Comparison of ENCODE assay signal across 23 cellular contexts in genomic region chr6:7309050-7309449, GRCh38. TPM values are rescaled to one million over a fixed set of nuclear protein-coding genes. Genes with fewer than 3 reads are reported as not detected.
DNase-seq lines count a peak whose midpoint lies in the region; ATAC-seq and TF ChIP-seq lines count a peak whose summit lies in the region.
"Had no signal": no experiment of that assay in that cellular context is flagged by ENCODE, and none has a peak within 500 bp of the region (broad histone marks: within the 10 kb centered on the region; RNA-seq: fewer than 3 reads in every experiment).

No MANE protein-coding gene starts in this region.

- H3K27ac ChIP-seq in DND-41 (ENCODE audit: low read length) (no peak overlapping the region), osteoblast (ENCODE audit: low read depth, low read length) (peak overlapping the region; percentile 39)
- H3K27ac ChIP-seq: KMS-11, stomach, tibial nerve had no signal

- no peaks in the 10 kb centered on the region for H3K27me3 ChIP-seq in DND-41 (ENCODE audit: insufficient read depth, low read length, poor library complexity)
- no peaks in the 10 kb centered on the region for H3K27me3 ChIP-seq in osteoblast (ENCODE audit: insufficient read depth, low read length)
- H3K27me3 ChIP-seq: stomach, tibial nerve had no signal

- no peak overlapping the region for H3K27ac Mint-ChIP-seq in activated CD8-positive, alpha-beta T cell treated with anti-CD3 and anti-CD28 coated beads for 36 hours
- no peak overlapping the region for H3K27ac Mint-ChIP-seq in activated CD8-positive, alpha-beta T cell treated with anti-CD3 and anti-CD28 coated beads, Interleukin-2, amount 10 ng/mL, durations not matched to agents 7 days and 5 days
- peak overlapping the region; percentile 91 for H3K27ac Mint-ChIP-seq in activated T-helper 17 cell treated with anti-CD3 and anti-CD28 coated beads, Interleukin-2, amount 50 U/mL, for 72 hours
- H3K27ac Mint-ChIP-seq: activated CD8-positive, alpha-beta memory T cell treated with anti-CD3 and anti-CD28 coated beads, Interleukin-2, amount 10 ng/mL, durations not matched to agents 7 days and 5 days had no signal

- CTCF ChIA-PET in activated CD8-positive, alpha-beta T cell treated with anti-CD3 and anti-CD28 coated beads for 36 hours (lab: Charles Lee): interaction anchor here (1.5 kb wide), 1 partner anchor 33 kb away, joined by 6 read pairs; no protein-coding TSS in a partner anchor
- CTCF ChIA-PET in activated CD8-positive, alpha-beta T cell treated with anti-CD3 and anti-CD28 coated beads, Interleukin-2, amount 10 ng/mL, durations not matched to agents 7 days and 5 days (lab: Charles Lee): no interaction called here

- TF ChIP-seq CTCF in activated CD8-positive, alpha-beta T cell treated with anti-CD3 and anti-CD28 coated beads for 36 hours (IDR thresholded peaks at IDR 0.05): no peak
- no peak for TF ChIP-seq CTCF in DND-41 (IDR thresholded peaks at IDR 0.05; ENCODE audit: borderline replicate concordance, extremely low read depth, low read length, poor library complexity, severe bottlenecking)
- no peak for TF ChIP-seq CTCF in osteoblast (IDR thresholded peaks at IDR 0.05; ENCODE audit: extremely low read depth, low read depth, low read length)

- H3K4me3 Mint-ChIP-seq in activated CD8-positive, alpha-beta T cell treated with anti-CD3 and anti-CD28 coated beads for 36 hours: peak overlapping the region; percentile 16
- H3K4me3 Mint-ChIP-seq in activated CD8-positive, alpha-beta T cell treated with anti-CD3 and anti-CD28 coated beads, Interleukin-2, amount 10 ng/mL, durations not matched to agents 7 days and 5 days: no peak overlapping the region
- peak overlapping the region; percentile 57 for H3K4me3 Mint-ChIP-seq in activated T-helper 17 cell treated with anti-CD3 and anti-CD28 coated beads, Interleukin-2, amount 50 U/mL, for 72 hours
- H3K4me3 Mint-ChIP-seq: activated CD8-positive, alpha-beta memory T cell treated with anti-CD3 and anti-CD28 coated beads, Interleukin-2, amount 10 ng/mL, durations not matched to agents 7 days and 5 days had no signal

- H3K79me2 ChIP-seq in DND-41 (ENCODE audit: insufficient read depth, low read length): peaks cover 90% of the 10 kb centered on the region
- peaks cover 87% of the 10 kb centered on the region for H3K79me2 ChIP-seq in osteoblast (ENCODE audit: insufficient read depth, low read length)

- peaks cover 62% of the 10 kb centered on the region for H3K36me3 Mint-ChIP-seq in activated CD8-positive, alpha-beta T cell treated with anti-CD3 and anti-CD28 coated beads for 36 hours (ENCODE audit: low read depth)
- H3K36me3 Mint-ChIP-seq in activated CD8-positive, alpha-beta T cell treated with anti-CD3 and anti-CD28 coated beads, Interleukin-2, amount 10 ng/mL, durations not matched to agents 7 days and 5 days (ENCODE audit: low read depth): peaks cover 65% of the 10 kb centered on the region
- H3K36me3 Mint-ChIP-seq in activated T-helper 17 cell treated with anti-CD3 and anti-CD28 coated beads, Interleukin-2, amount 50 U/mL, for 72 hours (ENCODE audit: low read depth): peaks cover 83% of the 10 kb centered on the region

- H3K36me3 ChIP-seq in DND-41 (ENCODE audit: insufficient read depth, low read length): peaks cover 62% of the 10 kb centered on the region
- peaks cover 53% of the 10 kb centered on the region for H3K36me3 ChIP-seq in osteoblast (ENCODE audit: insufficient read depth, low read length)

- POLR2A ChIA-PET in activated CD8-positive, alpha-beta T cell treated with anti-CD3 and anti-CD28 coated beads for 36 hours (lab: Charles Lee): interaction anchor here (0.7 to 1.4 kb wide), 2 partner anchors 9 to 81 kb away, joined by 3 to 4 read pairs; partner anchors contain the start of genes CAGE1 and RIOK1
- POLR2A ChIA-PET in activated CD8-positive, alpha-beta T cell treated with anti-CD3 and anti-CD28 coated beads, Interleukin-2, amount 10 ng/mL, durations not matched to agents 7 days and 5 days (lab: Charles Lee): no interaction called here

- peaks cover 7% of the 10 kb centered on the region for H3K9me3 Mint-ChIP-seq in activated CD8-positive, alpha-beta T cell treated with anti-CD3 and anti-CD28 coated beads for 36 hours
- no peaks in the 10 kb centered on the region for H3K9me3 Mint-ChIP-seq in activated CD8-positive, alpha-beta T cell treated with anti-CD3 and anti-CD28 coated beads, Interleukin-2, amount 10 ng/mL, durations not matched to agents 7 days and 5 days (ENCODE audit: insufficient read depth)
- no peaks in the 10 kb centered on the region for H3K9me3 Mint-ChIP-seq in activated T-helper 17 cell treated with anti-CD3 and anti-CD28 coated beads, Interleukin-2, amount 50 U/mL, for 72 hours

- H3K9me3 ChIP-seq in DND-41 (ENCODE audit: insufficient read depth, low read length, severe bottlenecking): no peaks in the 10 kb centered on the region
- H3K9me3 ChIP-seq in osteoblast (ENCODE audit: low read depth, low read length): no peaks in the 10 kb centered on the region
- H3K9me3 ChIP-seq: stomach, tibial nerve had no signal

- no peaks in the 10 kb centered on the region for H3K27me3 Mint-ChIP-seq in activated CD8-positive, alpha-beta T cell treated with anti-CD3 and anti-CD28 coated beads for 36 hours
- H3K27me3 Mint-ChIP-seq in activated CD8-positive, alpha-beta T cell treated with anti-CD3 and anti-CD28 coated beads, Interleukin-2, amount 10 ng/mL, durations not matched to agents 7 days and 5 days (ENCODE audit: low read depth): no peaks in the 10 kb centered on the region
- H3K27me3 Mint-ChIP-seq in activated T-helper 17 cell treated with anti-CD3 and anti-CD28 coated beads, Interleukin-2, amount 50 U/mL, for 72 hours: no peaks in the 10 kb centered on the region
- H3K27me3 Mint-ChIP-seq: activated CD8-positive, alpha-beta memory T cell treated with anti-CD3 and anti-CD28 coated beads, Interleukin-2, amount 10 ng/mL, durations not matched to agents 7 days and 5 days had no signal

- no peak for DNase-seq in activated CD8-positive, alpha-beta T cell treated with anti-CD3 and anti-CD28 coated beads for 36 hours
- no peak for DNase-seq in activated CD8-positive, alpha-beta T cell treated with anti-CD3 and anti-CD28 coated beads, Interleukin-2, amount 10 ng/mL, durations not matched to agents 7 days and 5 days
- no peak for DNase-seq in DND-41
- DNase-seq in osteoblast (ENCODE audit: insufficient read length, low spot score, missing footprints): no peak
- DNase-seq in AG08396 (ENCODE audit: low spot score): no peak
- DNase-seq in HUDEP-2 (lab: John Stamatoyannopoulos, UW; ENCODE audit: unreplicated experiment in 76 of 76): no peak
- DNase-seq in posterior cingulate gyrus: no peak
- DNase-seq: activated CD8-positive, alpha-beta memory T cell treated with anti-CD3 and anti-CD28 coated beads, Interleukin-2, amount 10 ng/mL, durations not matched to agents 7 days and 5 days; activated effector memory CD4-positive, alpha-beta T cell treated with anti-CD3 and anti-CD28 coated beads, Interleukin-2, amount 50 U/mL, for 16 hours; amniotic stem cell; cortex of kidney; DMS153; islet precursor cell; NCI-H1930; NCI-H345; NCI-H774; OCI-M1; stomach had no signal

- no peak overlapping the region for H3K9ac ChIP-seq in DND-41 (ENCODE audit: low read depth, low read length)
- H3K9ac ChIP-seq: KMS-11 had no signal

- intact Hi-C loops in activated CD8-positive, alpha-beta T cell treated with anti-CD3 and anti-CD28 coated beads for 36 hours (cut with micrococcal nuclease): no loop called here
- intact Hi-C loops in posterior cingulate gyrus (cut with DNase I): loop anchor here (10.0 kb wide), 1 partner anchor 286 kb away; the partner anchor contains the start of gene SNRNP48

- peaks cover 61% of the 10 kb centered on the region for H3K4me1 Mint-ChIP-seq in activated CD8-positive, alpha-beta T cell treated with anti-CD3 and anti-CD28 coated beads for 36 hours (ENCODE audit: low read depth)
- peaks cover 68% of the 10 kb centered on the region for H3K4me1 Mint-ChIP-seq in activated CD8-positive, alpha-beta T cell treated with anti-CD3 and anti-CD28 coated beads, Interleukin-2, amount 10 ng/mL, durations not matched to agents 7 days and 5 days (ENCODE audit: low read depth)
- H3K4me1 Mint-ChIP-seq in activated T-helper 17 cell treated with anti-CD3 and anti-CD28 coated beads, Interleukin-2, amount 50 U/mL, for 72 hours: peaks cover 34% of the 10 kb centered on the region

- H2AFZ ChIP-seq in DND-41 (ENCODE audit: low read depth, low read length): no peak overlapping the region
- H2AFZ ChIP-seq in osteoblast (ENCODE audit: low read length): no peak overlapping the region

- H4K20me1 ChIP-seq in DND-41 (ENCODE audit: insufficient read depth, low read length) (peaks cover 44% of the 10 kb centered on the region), osteoblast (ENCODE audit: insufficient read depth, low read length) (peaks cover 31% of the 10 kb centered on the region)

- no peak overlapping the region for H3K4me3 ChIP-seq in DND-41 (ENCODE audit: low read depth in 1 of 2, low read length in 2 of 2)
- no peak overlapping the region for H3K4me3 ChIP-seq in osteoblast (ENCODE audit: insufficient read depth, low read length)
- H3K4me3 ChIP-seq: stomach, tibial nerve had no signal

- ATAC-seq in activated CD8-positive, alpha-beta T cell treated with anti-CD3 and anti-CD28 coated beads for 36 hours: no peak
- ATAC-seq in activated CD8-positive, alpha-beta T cell treated with anti-CD3 and anti-CD28 coated beads, Interleukin-2, amount 10 ng/mL, durations not matched to agents 7 days and 5 days: no peak
- ATAC-seq in DND-41 (ENCODE audit: insufficient read depth, low read depth): no peak
- no peak for ATAC-seq in activated T-helper 17 cell treated with anti-CD3 and anti-CD28 coated beads, Interleukin-2, amount 50 U/mL, for 72 hours (replicated peaks)
- ATAC-seq: activated CD4-positive, CD25-positive, alpha-beta regulatory T cell treated with anti-CD3 and anti-CD28 coated beads, Interleukin-2, amount 50 U/mL, for 24 hours; activated CD8-positive, alpha-beta memory T cell treated with anti-CD3 and anti-CD28 coated beads, Interleukin-2, amount 10 ng/mL, durations not matched to agents 7 days and 5 days; HCT116 had no signal

- peak overlapping the region; percentile 29 for H3K4me2 ChIP-seq in DND-41 (ENCODE audit: insufficient read depth, low read length)
- no peak overlapping the region for H3K4me2 ChIP-seq in osteoblast (ENCODE audit: insufficient read depth, low read length)
- H3K4me2 ChIP-seq: KMS-11 had no signal

- H3K4me1 ChIP-seq in DND-41 (ENCODE audit: insufficient read depth, low read length): peaks cover 44% of the 10 kb centered on the region
- peaks cover 11% of the 10 kb centered on the region for H3K4me1 ChIP-seq in osteoblast (ENCODE audit: insufficient read depth, low read length)

RNA-seq across cellular contexts. Expression of gene SSR1, which starts 3.9 kb away (rescaled TPM):
- total RNA-seq in activated CD8-positive, alpha-beta T cell treated with anti-CD3 and anti-CD28 coated beads for 36 hours: 100 to 1,000 TPM; 117 to 124 TPM
- total RNA-seq in activated CD8-positive, alpha-beta T cell treated with anti-CD3 and anti-CD28 coated beads, Interleukin-2, amount 10 ng/mL, durations not matched to agents 7 days and 5 days: 100 to 1,000 TPM; 122 to 130 TPM
- total RNA-seq in activated T-helper 17 cell treated with anti-CD3 and anti-CD28 coated beads, Interleukin-2, amount 50 U/mL, for 72 hours: 100 to 1,000 TPM; 101 to 157 TPM
- total RNA-seq in osteoblast: 89.4 and 108 TPM in 2 replicates
